Comparison of ENCODE assay signal across 21 cellular contexts in genomic region chr9:26727471-26727870, GRCh38.
DNase-seq lines count a peak whose midpoint lies in the region; ATAC-seq and TF ChIP-seq lines count a peak whose summit lies in the region.
"Had no signal": no experiment of that assay in that cellular context is flagged by ENCODE, and none has a peak within 500 bp of the region (broad histone marks: within the 10 kb centered on the region; RNA-seq: fewer than 3 reads in every experiment).

No MANE protein-coding gene starts in this region.

- no peak overlapping the region for H3K4me3 ChIP-seq in heart right ventricle
- H3K4me3 ChIP-seq: prostate gland, SJSA1 had no signal

- intact Hi-C loops in heart right ventricle (cut with DNase I): no loop called here

- ATAC-seq in GM19043 (IDR thresholded peaks at IDR 0.05; ENCODE audit: low read depth, unreplicated experiment) (peak; percentile 64), GM21723 (IDR thresholded peaks at IDR 0.05; ENCODE audit: unreplicated experiment) (peak; percentile 90), HG03095 (IDR thresholded peaks at IDR 0.05; ENCODE audit: unreplicated experiment) (peak; percentile 57), omental fat pad (ENCODE audit: low FRiP score) (no peak), heart right ventricle (no peak)
- ATAC-seq: effector memory CD8-positive, alpha-beta T cell; stimulated activated memory B cell treated with anti-CD40 and anti-IgM and Interleukin-4, amounts not matched to agents 10 μg/mL and 1 μg/mL and 100 μg/mL, for 72 hours had no signal

- peaks cover 0 to 9% (median 0%) of the 10 kb centered on the region in 7 donors for H3K27me3 ChIP-seq in heart right ventricle
- H3K27me3 ChIP-seq: BE2C, SJSA1 had no signal

- WGBS in heart right ventricle, 2 donors: 62 to 64% methylated on average over 3 of the region's 3 CpGs

- H3K9me3 Mint-ChIP-seq in osteocyte (ENCODE audit: unreplicated experiment) (peaks cover 13% of the 10 kb centered on the region), type B pancreatic cell (no peaks in the 10 kb centered on the region)

- H3K36me3 Mint-ChIP-seq in osteocyte (ENCODE audit: unreplicated experiment) (no peaks in the 10 kb centered on the region), type B pancreatic cell (no peaks in the 10 kb centered on the region)
- H3K36me3 Mint-ChIP-seq: stimulated activated memory B cell treated with anti-CD40 and anti-IgM and Interleukin-4, amounts not matched to agents 10 μg/mL and 1 μg/mL and 100 μg/mL, for 72 hours had no signal

- no peak for TF ChIP-seq CTCF in omental fat pad (IDR thresholded peaks at IDR 0.05)
- TF ChIP-seq CTCF in osteocyte (IDR thresholded peaks at IDR 0.05): no peak
- TF ChIP-seq CTCF in heart right ventricle (IDR thresholded peaks at IDR 0.05): no peak
- no peak for TF ChIP-seq CTCF in type B pancreatic cell (conservative IDR thresholded peaks at IDR 0.05)

- no peak overlapping the region for H3K27ac ChIP-seq in heart right ventricle
- H3K27ac ChIP-seq: prostate gland, SJSA1 had no signal

- no peak overlapping the region for H3K4me3 Mint-ChIP-seq in osteocyte (ENCODE audit: unreplicated experiment)
- no peak overlapping the region for H3K4me3 Mint-ChIP-seq in type B pancreatic cell
- H3K4me3 Mint-ChIP-seq: effector memory CD8-positive, alpha-beta T cell; nephron; stimulated activated memory B cell treated with anti-CD40 and anti-IgM and Interleukin-4, amounts not matched to agents 10 μg/mL and 1 μg/mL and 100 μg/mL, for 72 hours had no signal

- H3K9me3 ChIP-seq in heart right ventricle: peaks cover 0 to 9% (median 0%) of the 10 kb centered on the region in 11 donors
- H3K9me3 ChIP-seq: BE2C, prostate gland, SJSA1 had no signal

- no peaks in the 10 kb centered on the region for H3K36me3 ChIP-seq in heart right ventricle
- H3K36me3 ChIP-seq: BE2C, prostate gland, SJSA1 had no signal

- no peak for DNase-seq in omental fat pad (ENCODE audit: low spot score)
- no peak for DNase-seq in osteocyte (ENCODE audit: extremely low spot score, unreplicated experiment)
- no peak for DNase-seq in heart right ventricle
- no peak for DNase-seq in type B pancreatic cell (ENCODE audit: extremely low spot score, unreplicated experiment)
- DNase-seq: activated CD4-positive, CD25-positive, alpha-beta regulatory T cell treated with anti-CD3 and anti-CD28 coated beads, Interleukin-2, amount 50 U/mL, for 72 hours; activated CD8-positive, alpha-beta memory T cell treated with anti-CD3 and anti-CD28 coated beads, Interleukin-2, amount 50 U/mL, for 4 hours; BE2C; cerebellar nuclear complex; effector memory CD8-positive, alpha-beta T cell; GOT3; hippocampal formation; NCI-H1694; T-helper 9 cell; trophoblast cell had no signal

- H3K4me1 Mint-ChIP-seq in osteocyte (ENCODE audit: unreplicated experiment): peaks cover 8% of the 10 kb centered on the region
- H3K4me1 Mint-ChIP-seq in type B pancreatic cell (ENCODE audit: unreplicated experiment): peaks cover 11% of the 10 kb centered on the region
- H3K4me1 Mint-ChIP-seq: nephron had no signal

- no peaks in the 10 kb centered on the region for H3K4me1 ChIP-seq in heart right ventricle
- H3K4me1 ChIP-seq: prostate gland, SJSA1 had no signal

- peaks cover 45% of the 10 kb centered on the region for H3K27me3 Mint-ChIP-seq in osteocyte (ENCODE audit: unreplicated experiment)
- peaks cover 46% of the 10 kb centered on the region for H3K27me3 Mint-ChIP-seq in type B pancreatic cell
- H3K27me3 Mint-ChIP-seq: effector memory CD8-positive, alpha-beta T cell had no signal

- no peak overlapping the region for H3K27ac Mint-ChIP-seq in osteocyte (ENCODE audit: unreplicated experiment)
- H3K27ac Mint-ChIP-seq in type B pancreatic cell: no peak overlapping the region
- H3K27ac Mint-ChIP-seq: effector memory CD8-positive, alpha-beta T cell; nephron; stimulated activated memory B cell treated with anti-CD40 and anti-IgM and Interleukin-4, amounts not matched to agents 10 μg/mL and 1 μg/mL and 100 μg/mL, for 72 hours had no signal

Comparison
In these comparisons a context has a peak if more than half of its experiments do, and no peak if none do; other contexts are left out.
1. ATAC-seq: peak in GM19043 (single experiment), GM21723 (single experiment) and HG03095 (single experiment); none in omental fat pad (single experiment) and heart right ventricle (0 of 8).